1 cellular context compared by ENCODE assay signal in the genomic region with DNA sequence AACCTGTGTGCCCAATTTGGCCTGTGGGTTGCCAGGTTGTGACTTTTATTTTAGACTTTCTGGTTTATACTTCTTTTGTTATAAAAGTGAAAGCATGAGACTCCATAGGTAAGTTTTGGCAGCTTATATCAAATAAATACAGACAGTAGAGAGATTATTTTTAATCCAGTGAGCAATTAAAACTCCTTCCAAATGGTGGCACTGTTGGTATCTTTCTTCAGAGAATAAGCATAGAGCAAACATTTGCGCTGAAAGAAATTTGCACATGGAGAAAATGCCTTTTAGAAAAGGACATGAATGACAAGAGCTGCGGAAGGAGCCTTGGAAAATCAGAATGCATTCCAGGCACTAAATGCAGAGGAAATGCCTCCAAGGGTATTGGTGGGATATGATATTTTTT.
TF ChIP-seq lines count a peak whose summit lies in the region.

No MANE protein-coding gene starts in this region.

TF ChIP-seq in GM12878, 131 proteins besides CTCF, POLR2A, EP300 and RAD21 (continued from another document):
- TF ChIP-seq SIX5 (IDR thresholded peaks at IDR 0.05; ENCODE audit: low read depth, low read length, severe bottlenecking) (no peak), KLF5 (IDR thresholded peaks at IDR 0.05; ENCODE audit: partially characterized antibody) (no peak), KDM1A (IDR thresholded peaks at IDR 0.05; ENCODE audit: borderline replicate concordance) (no peak), SMAD1 (IDR thresholded peaks at IDR 0.05; ENCODE audit: low read depth, partially characterized antibody) (no peak), RBBP5 (conservative IDR thresholded peaks at IDR 0.05) (no peak)
- TF ChIP-seq, protein P1, sequence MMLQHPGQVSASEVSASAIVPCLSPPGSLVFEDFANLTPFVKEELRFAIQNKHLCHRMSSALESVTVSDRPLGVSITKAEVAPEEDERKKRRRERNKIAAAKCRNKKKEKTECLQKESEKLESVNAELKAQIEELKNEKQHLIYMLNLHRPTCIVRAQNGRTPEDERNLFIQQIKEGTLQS (IDR thresholded peaks at IDR 0.05; ENCODE audit: borderline replicate concordance, extremely low read depth, low read depth, low read length): no peak
